ENCODE assay signal across 8 cellular contexts in the genomic region with DNA sequence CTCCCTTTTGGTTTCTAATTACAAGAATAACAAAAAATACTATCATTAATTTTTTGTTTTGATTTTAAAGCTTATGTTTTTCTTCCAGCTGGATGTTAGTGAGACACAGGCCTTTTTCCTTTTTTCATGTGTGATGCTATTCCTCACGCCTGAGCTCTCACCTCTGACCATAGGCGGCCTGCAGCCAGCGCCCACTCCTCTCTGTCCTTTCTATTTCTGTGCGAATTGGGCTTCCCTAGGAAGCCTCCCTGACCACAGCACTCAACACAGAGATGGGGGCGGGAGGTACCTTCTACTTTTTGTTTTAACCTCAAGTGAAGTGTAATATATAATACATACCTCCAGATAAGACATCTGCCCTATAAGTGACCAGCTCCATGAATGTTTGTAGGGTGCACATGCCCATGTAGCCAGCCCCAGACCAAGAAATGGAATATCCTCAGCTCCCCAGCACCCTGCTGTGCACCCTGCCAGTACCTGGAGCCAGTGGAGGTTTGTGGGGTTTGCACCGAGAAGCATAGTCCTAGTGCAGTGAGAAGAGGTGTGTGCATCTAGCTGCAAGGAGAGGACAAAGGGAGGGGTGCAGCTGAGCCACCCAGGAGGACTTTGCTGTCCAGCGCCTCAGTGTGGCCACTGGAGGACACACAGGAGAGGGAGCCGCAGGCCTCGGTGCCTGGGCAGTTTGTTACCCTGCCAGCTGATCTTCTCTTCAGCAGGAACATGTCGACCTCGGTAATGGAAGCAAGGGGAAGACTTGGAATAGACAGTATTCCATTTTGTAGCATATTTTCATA. TPM values are rescaled to one million over a fixed set of nuclear protein-coding genes. Genes with fewer than 3 reads are reported as not detected.
A peak's percentile ranks its signal among the peaks of the same experiment; 100 is the strongest.
DNase-seq lines count a peak whose midpoint lies in the region; ATAC-seq and TF ChIP-seq lines count a peak whose summit lies in the region.

No MANE protein-coding gene starts in this region.

- no peaks in the 10 kb centered on the region for H3K9me3 Mint-ChIP-seq in neural progenitor cell

- H3K27ac Mint-ChIP-seq in neural progenitor cell = no peak overlapping the region

- H2AFZ ChIP-seq in fibroblast of lung (ENCODE audit: low read length) (no peak overlapping the region), neural progenitor cell (replicated peaks) (no peak overlapping the region)

- no peaks in the 10 kb centered on the region for H3F3A ChIP-seq in neural progenitor cell (ENCODE audit: low read depth)

- no peak for ATAC-seq in HG03432 (IDR thresholded peaks at IDR 0.05; ENCODE audit: unreplicated experiment)

- H3K9ac ChIP-seq in NT2/D1 (ENCODE audit: insufficient read length, low read depth) (no peak overlapping the region), fibroblast of lung (ENCODE audit: insufficient read depth, low read length) (no peak overlapping the region), neural progenitor cell (no peak overlapping the region)

- H3K27ac ChIP-seq in fibroblast of lung (ENCODE audit: insufficient read depth, low read length) = no peak overlapping the region
- H3K27ac ChIP-seq in neural progenitor cell = no peak overlapping the region

- H3K4me2 ChIP-seq in fibroblast of lung (ENCODE audit: extremely low read depth, insufficient read depth, low read length) (no peak overlapping the region), neural progenitor cell (no peak overlapping the region)

- peaks cover 3% of the 10 kb centered on the region for H3K4me1 ChIP-seq in NT2/D1 (ENCODE audit: insufficient read depth, insufficient read length)
- H3K4me1 ChIP-seq in fibroblast of lung (ENCODE audit: control insufficient read depth, extremely low read depth, insufficient read depth, low read length) = peaks cover 16% of the 10 kb centered on the region
- no peaks in the 10 kb centered on the region for H3K4me1 ChIP-seq in neural progenitor cell

- H3K9me3 ChIP-seq in NT2/D1 (ENCODE audit: insufficient read depth, low read length) (no peaks in the 10 kb centered on the region), fibroblast of lung (ENCODE audit: control insufficient read depth, insufficient read depth, low read depth, low read length) (no peaks in the 10 kb centered on the region), neural progenitor cell (ENCODE audit: low read depth) (no peaks in the 10 kb centered on the region)

- H3K4me3 Mint-ChIP-seq in neural progenitor cell = no peak overlapping the region

- TF ChIP-seq CTCF in fibroblast of lung (conservative IDR thresholded peaks at IDR 0.05 in 1 of 2, IDR thresholded peaks at IDR 0.05 in 1 of 2; ENCODE audit: low read depth in 1 of 2, low read length in 2 of 2) (peak; percentile 27 to 47), neural progenitor cell (IDR thresholded peaks at IDR 0.05) (peak; percentile 69)

- H3K4me1 Mint-ChIP-seq in neural progenitor cell = no peaks in the 10 kb centered on the region

- no peaks in the 10 kb centered on the region for H3K27me3 ChIP-seq in NT2/D1 (ENCODE audit: insufficient read depth, insufficient read length)
- no peaks in the 10 kb centered on the region for H3K27me3 ChIP-seq in fibroblast of lung (ENCODE audit: control insufficient read depth, insufficient read depth, low read length)
- H3K27me3 ChIP-seq in neural progenitor cell = no peaks in the 10 kb centered on the region

- no peak overlapping the region for H3K4me3 ChIP-seq in NT2/D1 (ENCODE audit: insufficient read length, low read depth)
- H3K4me3 ChIP-seq in fibroblast of lung (replicated peaks in 1 of 4; ENCODE audit: control extremely low read depth in 1 of 4, insufficient read depth in 1 of 4, low read depth in 3 of 4, low read length in 4 of 4) = no peak overlapping the region
- no peak overlapping the region for H3K4me3 ChIP-seq in neural progenitor cell

- H4K20me1 ChIP-seq in fibroblast of lung (ENCODE audit: control insufficient read depth, extremely low read depth, insufficient read depth, low read length) (no peaks in the 10 kb centered on the region), neural progenitor cell (ENCODE audit: low read depth) (no peaks in the 10 kb centered on the region)

- peaks cover 53% of the 10 kb centered on the region for H3K36me3 Mint-ChIP-seq in neural progenitor cell

- H3K27me3 Mint-ChIP-seq in neural progenitor cell (ENCODE audit: insufficient read depth, low read depth) = peaks cover 4% of the 10 kb centered on the region

- H3K36me3 ChIP-seq in NT2/D1 (ENCODE audit: insufficient read depth, insufficient read length, low read length) = peaks cover 85% of the 10 kb centered on the region
- peaks cover 13% of the 10 kb centered on the region for H3K36me3 ChIP-seq in fibroblast of lung (ENCODE audit: control insufficient read depth, insufficient read depth, low read length)
- H3K36me3 ChIP-seq in neural progenitor cell = no peaks in the 10 kb centered on the region

- peak; percentile 30 for DNase-seq in ELR (ENCODE audit: low read depth)
- peak; percentile 20 for DNase-seq in NT2/D1 (ENCODE audit: low read depth, low spot score)
- DNase-seq in fibroblast of lung (ENCODE audit: low read depth in 2 of 2) = peak in 1 of 2 donors; percentile 20
- DNase-seq in neural progenitor cell (ENCODE audit: low spot score) = peak; percentile 71
- no peak for DNase-seq in NCI-H510A (lab: John Stamatoyannopoulos, UW)
- no peak for DNase-seq in effector CD4-positive, alpha-beta T cell
- DNase-seq in NCI-H2196 (lab: John Stamatoyannopoulos, UW; ENCODE audit: unreplicated experiment) = no peak

- peaks cover 3% of the 10 kb centered on the region for H3K79me2 ChIP-seq in fibroblast of lung (ENCODE audit: control insufficient read depth, insufficient read depth, low read length)
- H3K79me2 ChIP-seq in neural progenitor cell (ENCODE audit: low read depth) = no peaks in the 10 kb centered on the region

RNA-seq across cellular contexts. Expression of a gene that starts 38.5 kb away (rescaled TPM):
- total RNA-seq in fibroblast of lung = 62.4 and 66.5 TPM in 2 replicates
- 64.4 and 104 TPM in 2 replicates for polyA plus RNA-seq in fibroblast of lung
- polyA plus RNA-seq in fibroblast of lung (2012) = 63.8 and 103 TPM in 2 replicates
- polyA minus RNA-seq in fibroblast of lung (ENCODE audit: low replicate concordance) = 8.4 and 12.1 TPM in 2 replicates
- total RNA-seq in neural progenitor cell (ENCODE audit: low replicate concordance) = 256 and 312 TPM in 2 replicates

RNA-seq across cellular contexts. Expression of a gene that starts 42.4 kb away (rescaled TPM):
- total RNA-seq in fibroblast of lung = 22.1 and 23.3 TPM in 2 replicates
- 25.4 and 31.6 TPM in 2 replicates for polyA plus RNA-seq in fibroblast of lung
- 20.7 and 26.5 TPM in 2 replicates for polyA plus RNA-seq in fibroblast of lung (2012)
- 16.7 and 35.2 TPM in 2 replicates for polyA minus RNA-seq in fibroblast of lung (ENCODE audit: low replicate concordance)
- 28.1 and 31.2 TPM in 2 replicates for total RNA-seq in neural progenitor cell (ENCODE audit: low replicate concordance)

Comparison
In these comparisons a context has a peak if more than half of its experiments do, and no peak if none do; other contexts are left out.
1. DNase-seq: peak in ELR (single experiment), NT2/D1 (single experiment) and neural progenitor cell (single experiment); none in NCI-H510A (single experiment), effector CD4-positive, alpha-beta T cell (single experiment) and NCI-H2196 (single experiment).